Comparison of ENCODE assay signal across 18 cellular contexts in the genomic region with DNA sequence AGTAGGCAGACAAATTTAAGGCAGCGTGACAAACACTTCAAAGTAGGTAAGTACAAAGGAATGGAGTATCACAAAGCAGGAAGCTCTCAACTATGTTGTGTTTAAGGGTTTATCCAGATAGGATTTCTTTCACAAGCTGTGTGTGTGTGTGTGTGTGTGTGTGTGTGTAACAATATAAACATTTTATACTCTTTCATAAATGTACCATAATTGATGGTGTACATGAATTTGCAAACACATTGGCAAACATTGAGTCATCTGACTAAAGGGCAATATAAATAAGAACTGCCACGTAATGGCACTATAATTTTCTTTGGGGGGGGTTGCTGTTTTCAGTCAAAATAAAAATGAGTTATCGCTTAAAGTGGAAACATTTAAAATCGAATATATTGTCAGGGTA.
A peak's percentile ranks its signal among the peaks of the same experiment; 100 is the strongest.
DNase-seq lines count a peak whose midpoint lies in the region; ATAC-seq, FAIRE-seq and TF ChIP-seq lines count a peak whose summit lies in the region.
"Had no signal": no experiment of that assay in that cellular context is flagged by ENCODE, and none has a peak within 500 bp of the region (broad histone marks: within the 10 kb centered on the region; RNA-seq: fewer than 3 reads in every experiment).

No MANE protein-coding gene starts in this region.

- H3K27ac ChIP-seq in Panc1 (ENCODE audit: low read length) (no peak overlapping the region), colonic mucosa (no peak overlapping the region), small intestine (ENCODE audit: low read depth in 1 of 2, low read length in 1 of 2) (no peak overlapping the region)
- H3K27ac ChIP-seq: SK-N-MC had no signal

- no peak for TF ChIP-seq CTCF in Panc1 (IDR thresholded peaks at IDR 0.05)
- TF ChIP-seq CTCF in colonic mucosa (IDR thresholded peaks at IDR 0.05): no peak

- no peak overlapping the region for H3K27ac Mint-ChIP-seq in activated naive CD4-positive, alpha-beta T cell treated with anti-CD3 and anti-CD28 coated beads for 36 hours
- H3K27ac Mint-ChIP-seq: CD4-positive, CD25-positive, alpha-beta regulatory T cell; T-cell had no signal

- POLR2A ChIA-PET in Panc1 (lab: Charles Lee): no interaction called here

- 61 to 69% (median 64%) methylated on average over 4 of the region's 4 CpGs for WGBS in small intestine, 3 donors

- H3K9ac ChIP-seq in colonic mucosa (ENCODE audit: low read depth in 2 of 2, low read length in 2 of 2): no peak overlapping the region

- H3K4me3 ChIP-seq in Panc1 (ENCODE audit: low read depth in 2 of 2, low read length in 2 of 2) (no peak overlapping the region), colonic mucosa (no peak overlapping the region), small intestine (ENCODE audit: low read depth in 1 of 2, low read length in 2 of 2) (no peak overlapping the region)
- H3K4me3 ChIP-seq: SK-N-MC had no signal

- no peak; the same call in 1 of the 2 replicates for ATAC-seq in Panc1
- ATAC-seq: T-cell had no signal

- no TSS peak for BruUV-seq in Panc1 (replicated peaks; lab: Mats Ljungman, UMichigan)

- no peaks in the 10 kb centered on the region for H3K27me3 Mint-ChIP-seq in activated naive CD4-positive, alpha-beta T cell treated with anti-CD3 and anti-CD28 coated beads for 36 hours (ENCODE audit: low read depth)
- H3K27me3 Mint-ChIP-seq: CD4-positive, CD25-positive, alpha-beta regulatory T cell; IgD-negative memory B cell; T-cell had no signal

- CTCF ChIA-PET in Panc1 (lab: Charles Lee): no interaction called here
- CTCF ChIA-PET in activated naive CD4-positive, alpha-beta T cell treated with anti-CD3 and anti-CD28 coated beads for 36 hours (lab: Charles Lee): no interaction called here

- H3K9me3 ChIP-seq in Panc1 (ENCODE audit: control insufficient read depth, insufficient read depth, low read depth, low read length) (no peaks in the 10 kb centered on the region), colonic mucosa (no peaks in the 10 kb centered on the region), small intestine (ENCODE audit: control insufficient read depth, low read depth) (no peaks in the 10 kb centered on the region)

- no peaks in the 10 kb centered on the region for H3K36me3 Mint-ChIP-seq in activated naive CD4-positive, alpha-beta T cell treated with anti-CD3 and anti-CD28 coated beads for 36 hours (ENCODE audit: low read depth)
- H3K36me3 Mint-ChIP-seq: CD4-positive, CD25-positive, alpha-beta regulatory T cell; IgD-negative memory B cell; T-cell had no signal

- H3K4me1 Mint-ChIP-seq in activated naive CD4-positive, alpha-beta T cell treated with anti-CD3 and anti-CD28 coated beads for 36 hours (ENCODE audit: low read depth): no peaks in the 10 kb centered on the region
- H3K4me1 Mint-ChIP-seq: CD4-positive, CD25-positive, alpha-beta regulatory T cell; IgD-negative memory B cell; T-cell had no signal

- H3K4me3 Mint-ChIP-seq in activated naive CD4-positive, alpha-beta T cell treated with anti-CD3 and anti-CD28 coated beads for 36 hours: no peak overlapping the region
- H3K4me3 Mint-ChIP-seq: CD4-positive, CD25-positive, alpha-beta regulatory T cell; IgD-negative memory B cell; T-cell had no signal

- intact Hi-C loops in Panc1 (cut with micrococcal nuclease; ENCODE audit: unreplicated experiment) (no loop called here), colonic mucosa (cut with DNase I) (no loop called here)
- intact Hi-C loops in activated naive CD4-positive, alpha-beta T cell treated with anti-CD3 and anti-CD28 coated beads for 36 hours (cut with micrococcal nuclease): no loop called here

- no peak for FAIRE-seq in small intestine (lab: Jason Lieb, UNC)

- in situ Hi-C loops in Panc1 (cut with HindIII; ENCODE audit: low pct_unique_long_range_greater_than_20kb, low sequenced_read_pairs): no loop called here

- H3K27me3 ChIP-seq in Panc1 (ENCODE audit: control insufficient read depth, insufficient read depth, low read length) (no peaks in the 10 kb centered on the region), colonic mucosa (no peaks in the 10 kb centered on the region), small intestine (ENCODE audit: control insufficient read depth in 2 of 2, insufficient read depth in 2 of 2, low read length in 2 of 2) (no peaks in the 10 kb centered on the region)

- H3K4me1 ChIP-seq in Panc1 (ENCODE audit: control insufficient read depth, insufficient read depth, low read length): no peaks in the 10 kb centered on the region
- H3K4me1 ChIP-seq in colonic mucosa: peaks cover 3% of the 10 kb centered on the region
- H3K4me1 ChIP-seq in small intestine (ENCODE audit: control insufficient read depth in 2 of 2, insufficient read depth in 1 of 2, low read depth in 1 of 2, low read length in 1 of 2): no peaks in the 10 kb centered on the region

- no peaks in the 10 kb centered on the region for H3K36me3 ChIP-seq in Panc1 (ENCODE audit: control insufficient read depth, insufficient read depth, low read length)
- no peaks in the 10 kb centered on the region for H3K36me3 ChIP-seq in colonic mucosa
- no peaks in the 10 kb centered on the region for H3K36me3 ChIP-seq in small intestine (ENCODE audit: control insufficient read depth in 2 of 2, insufficient read depth in 2 of 2, low read length in 2 of 2)

- H3K9me3 Mint-ChIP-seq in activated naive CD4-positive, alpha-beta T cell treated with anti-CD3 and anti-CD28 coated beads for 36 hours: peaks cover 7% of the 10 kb centered on the region

- DNase-seq in NCI-H1417 treated with DMSO at 0.1 percent for 48 hours (lab: John Stamatoyannopoulos, UW) (peak; percentile 18), Panc1 (ENCODE audit: low read depth, low spot score) (peak; percentile 41), colonic mucosa (peak; percentile 38), small intestine (peak; percentile 37), NCI-H2029 (lab: John Stamatoyannopoulos, UW) (no peak), C1 segment of cervical spinal cord (lab: John Stamatoyannopoulos, UW) (no peak)
- no peak for DNase-seq in activated naive CD4-positive, alpha-beta T cell treated with anti-CD3 and anti-CD28 coated beads for 36 hours
- DNase-seq: CD4-positive, CD25-positive, alpha-beta regulatory T cell; DMS79 treated with DMSO at 0.1 percent for 48 hours; H7; Kasumi-1; NCI-H1105 treated with DMSO at 0.1 percent for 48 hours; NCI-H1930; NCI-H510A treated with DMSO at 0.1 percent for 48 hours; NK-92 treated with Interleukin-12 subunit alpha and Interleukin-12 subunit beta, amount 100 ng/mL, for 24 hours; T-cell had no signal

Comparison
In these comparisons a context has a peak if more than half of its experiments do, and no peak if none do; other contexts are left out.
1. DNase-seq: peak in NCI-H1417 treated with DMSO at 0.1 percent for 48 hours (single experiment), Panc1 (single experiment), colonic mucosa (single experiment) and small intestine (single experiment); none in NCI-H2029 (single experiment), activated naive CD4-positive, alpha-beta T cell treated with anti-CD3 and anti-CD28 coated beads for 36 hours (single experiment) and C1 segment of cervical spinal cord (0 of 14).